23 cellular contexts compared by ENCODE assay signal in genomic region chr1:93087532-93087931, GRCh38.
"Had no signal": no experiment of that assay in that cellular context is flagged by ENCODE, and none has a peak within 500 bp of the region (broad histone marks: within the 10 kb centered on the region; RNA-seq: fewer than 3 reads in every experiment).

No MANE protein-coding gene starts in this region.

- H3K9me3 ChIP-seq: esophagus muscularis mucosa, gastroesophageal sphincter, left lung, mucosa of descending colon, prostate gland, suprapubic skin, transverse colon, vagina had no signal

- DNase-seq: activated CD4-positive, alpha-beta T cell treated with anti-CD3 and anti-CD28 coated beads, Interleukin-2, amount 10 ng/mL, durations not matched to agents 7 days and 5 days; activated CD8-positive, alpha-beta memory T cell treated with anti-CD3 and anti-CD28 coated beads, Interleukin-2, amount 50 U/mL, for 4 hours; activated CD8-positive, alpha-beta T cell treated with anti-CD3 and anti-CD28 coated beads, Interleukin-2, amount 10 ng/mL, durations not matched to agents 7 days and 5 days; activated effector memory CD4-positive, alpha-beta T cell treated with anti-CD3 and anti-CD28 coated beads, Interleukin-2, amount 50 U/mL, for 16 hours; activated naive CD4-positive, alpha-beta T cell treated with anti-CD3 and anti-CD28 coated beads, Interleukin-2, amount 50 U/mL, for 16 hours; activated T-cell treated with anti-CD3 and anti-CD28 coated beads, Interleukin-2, amount 50 U/mL, for 48 hours; cerebellar nuclear complex; cortex of kidney; effector CD4-positive, alpha-beta T cell; heart left ventricle; left lung; mammary epithelial cell; mucosa of descending colon; naive B cell; right cardiac atrium; stimulated activated naive CD8-positive, alpha-beta T cell treated with anti-CD3 and anti-CD28 coated beads, Interleukin-15, amount 100 ng/mL, for 72 hours; T-helper 9 cell; transverse colon had no signal

- H3K4me1 ChIP-seq: prostate gland, suprapubic skin, vagina had no signal

- H3K4me3 ChIP-seq: esophagus muscularis mucosa, gastroesophageal sphincter, heart left ventricle, left lung, mucosa of descending colon, prostate gland, suprapubic skin, transverse colon, vagina had no signal

- H3K27ac ChIP-seq: esophagus muscularis mucosa, gastroesophageal sphincter, heart left ventricle, left lung, prostate gland, suprapubic skin, transverse colon, vagina had no signal

- H3K27me3 ChIP-seq: esophagus muscularis mucosa, gastroesophageal sphincter, heart left ventricle, left lung, suprapubic skin, transverse colon, vagina had no signal

- H3K4me3 Mint-ChIP-seq: activated CD4-positive, alpha-beta T cell treated with anti-CD3 and anti-CD28 coated beads, Interleukin-2, amount 10 ng/mL, durations not matched to agents 7 days and 5 days; activated CD8-positive, alpha-beta T cell treated with anti-CD3 and anti-CD28 coated beads, Interleukin-2, amount 10 ng/mL, durations not matched to agents 7 days and 5 days; naive B cell; stimulated activated naive CD8-positive, alpha-beta T cell treated with anti-CD3 and anti-CD28 coated beads, Interleukin-15, amount 100 ng/mL, for 72 hours had no signal

- H3K9me3 Mint-ChIP-seq: naive B cell; stimulated activated naive CD8-positive, alpha-beta T cell treated with anti-CD3 and anti-CD28 coated beads, Interleukin-15, amount 100 ng/mL, for 72 hours had no signal

- H3K27me3 Mint-ChIP-seq: activated CD4-positive, alpha-beta T cell treated with anti-CD3 and anti-CD28 coated beads, Interleukin-2, amount 10 ng/mL, durations not matched to agents 7 days and 5 days; naive B cell; stimulated activated naive CD8-positive, alpha-beta T cell treated with anti-CD3 and anti-CD28 coated beads, Interleukin-15, amount 100 ng/mL, for 72 hours had no signal

- H3K36me3 ChIP-seq: prostate gland, suprapubic skin, transverse colon had no signal

- ATAC-seq: activated CD8-positive, alpha-beta T cell treated with anti-CD3 and anti-CD28 coated beads, Interleukin-2, amount 10 ng/mL, durations not matched to agents 7 days and 5 days; gastroesophageal sphincter; heart left ventricle; left lung; mucosa of descending colon; right cardiac atrium; stimulated activated naive CD8-positive, alpha-beta T cell treated with anti-CD3 and anti-CD28 coated beads, Interleukin-15, amount 100 ng/mL, for 72 hours had no signal

- H3K27ac Mint-ChIP-seq: activated CD4-positive, alpha-beta T cell treated with anti-CD3 and anti-CD28 coated beads, Interleukin-2, amount 10 ng/mL, durations not matched to agents 7 days and 5 days; activated CD8-positive, alpha-beta T cell treated with anti-CD3 and anti-CD28 coated beads, Interleukin-2, amount 10 ng/mL, durations not matched to agents 7 days and 5 days; stimulated activated naive CD8-positive, alpha-beta T cell treated with anti-CD3 and anti-CD28 coated beads, Interleukin-15, amount 100 ng/mL, for 72 hours had no signal
